ENCODE assay signal across 14 cellular contexts in genomic region chrX:15438332-15438731, GRCh38.
DNase-seq lines count a peak whose midpoint lies in the region; ATAC-seq, FAIRE-seq and TF ChIP-seq lines count a peak whose summit lies in the region.
"Had no signal": no experiment of that assay in that cellular context is flagged by ENCODE, and none has a peak within 500 bp of the region (broad histone marks: within the 10 kb centered on the region; RNA-seq: fewer than 3 reads in every experiment).

No MANE protein-coding gene starts in this region.

- POLR2A ChIA-PET in GM10248 (lab: Yijun Ruan, JAX) = no interaction called here

- CTCF ChIA-PET in GM10248 (lab: Yijun Ruan, JAX) = interaction anchor here (1.6 kb wide), 1 partner anchor 25 kb away, joined by 4 read pairs; no protein-coding TSS in a partner anchor

- no peak for TF ChIP-seq CTCF in GM10248 (IDR thresholded peaks at IDR 0.05; ENCODE audit: control extremely low read depth, extremely low read depth, low read depth, missing control alignments)

- DNase-seq in GM10248 (ENCODE audit: extremely low spot score) (peak; percentile 18), GM19239 (ENCODE audit: insufficient read length, low spot score) (no peak), AG20443 (ENCODE audit: low spot score) (no peak), T1000 (lab: John Stamatoyannopoulos, UW) (no peak), GM19240 (ENCODE audit: insufficient read length, low spot score) (no peak)
- DNase-seq: activated T-cell treated with anti-CD3 and anti-CD28 coated beads, Interleukin-2, amount 50 U/mL, for 4 hours; DMS153; NCI-H345; SHP77; sigmoid colon had no signal

- peak; percentile 81 for FAIRE-seq in GM19239 (lab: Jason Lieb, UNC)

- ATAC-seq in HG02610 (IDR thresholded peaks at IDR 0.05; ENCODE audit: unreplicated experiment) (peak; percentile 75), HG03521 (IDR thresholded peaks at IDR 0.05; ENCODE audit: unreplicated experiment) (peak; percentile 88), GM19397 (IDR thresholded peaks at IDR 0.05; ENCODE audit: unreplicated experiment) (no peak)
- ATAC-seq: activated T-cell treated with anti-CD3 and anti-CD28 coated beads, Interleukin-2, amount 50 U/mL, for 4 hours; WTC11 had no signal
